ENCODE assay signal across 1 cellular context in genomic region chr22:19376247-19376646, GRCh38.
TF ChIP-seq lines count a peak whose summit lies in the region.

No MANE protein-coding gene starts in this region.

TF ChIP-seq in IMR-90, 13 proteins besides CTCF, POLR2A, EP300 and RAD21:
- no peak for TF ChIP-seq MXI1 (IDR thresholded peaks at IDR 0.05; ENCODE audit: borderline replicate concordance, low read depth, low read length)
- no peak for TF ChIP-seq USF2 (IDR thresholded peaks at IDR 0.05; ENCODE audit: low read depth, low read length)
